Comparison of ENCODE assay signal across 8 cellular contexts in the genomic region with DNA sequence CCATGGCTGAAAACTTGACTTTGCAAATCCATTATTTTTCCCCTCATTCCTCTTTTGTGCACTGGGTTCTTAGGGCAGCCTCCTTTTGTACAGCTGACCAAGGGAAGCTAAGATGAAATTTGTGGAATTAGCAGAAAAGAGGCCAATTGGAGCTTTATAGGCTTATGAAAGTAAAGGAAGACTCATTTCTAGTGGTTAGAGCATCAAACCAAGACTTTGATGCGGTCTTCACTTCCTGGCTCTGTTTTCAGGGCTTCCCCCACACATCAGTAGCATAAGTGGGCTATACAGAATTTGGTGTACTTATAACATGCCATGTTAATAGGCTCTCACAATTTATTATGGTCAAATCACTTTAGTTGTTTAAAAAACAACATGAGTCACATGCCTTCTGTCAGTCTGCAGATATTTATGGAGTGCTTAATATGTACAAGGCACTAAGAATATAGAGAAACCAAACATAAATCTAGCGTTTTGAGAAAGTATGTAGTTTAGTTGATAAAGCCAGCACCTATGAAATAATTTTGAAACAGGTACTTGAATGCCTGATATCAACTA.
DNase-seq lines count a peak whose midpoint lies in the region; ATAC-seq and TF ChIP-seq lines count a peak whose summit lies in the region.
"Had no signal": no experiment of that assay in that cellular context is flagged by ENCODE, and none has a peak within 500 bp of the region (broad histone marks: within the 10 kb centered on the region; RNA-seq: fewer than 3 reads in every experiment).

No MANE protein-coding gene starts in this region.

- peaks cover 12% of the 10 kb centered on the region for H3K36me3 Mint-ChIP-seq in effector memory CD8-positive, alpha-beta T cell (ENCODE audit: insufficient read depth)

- peak; percentile 77 for ATAC-seq in GM18505 (IDR thresholded peaks at IDR 0.05; ENCODE audit: unreplicated experiment)
- peak; percentile 68 for ATAC-seq in GM19467 (IDR thresholded peaks at IDR 0.05; ENCODE audit: unreplicated experiment)
- ATAC-seq in HG03097 (IDR thresholded peaks at IDR 0.05; ENCODE audit: low FRiP score, unreplicated experiment) = peak; percentile 58
- peak; percentile 93 for ATAC-seq in effector memory CD8-positive, alpha-beta T cell (replicated peaks)

- H3K4me1 Mint-ChIP-seq in effector memory CD8-positive, alpha-beta T cell (ENCODE audit: low read depth in 2 of 2) = peaks cover 7 to 12% of the 10 kb centered on the region in 2 donors

- H3K27me3 Mint-ChIP-seq in effector memory CD8-positive, alpha-beta T cell = no peaks in the 10 kb centered on the region

- DNase-seq in effector memory CD8-positive, alpha-beta T cell = peak in 2 of 3 experiments; percentile 33 to 40
- DNase-seq in amygdala (lab: John Stamatoyannopoulos, UW) (no peak), kidney glomerular epithelial cell (lab: John Stamatoyannopoulos, UW) (no peak), NCI-H345 treated with DMSO at 0.1 percent for 48 hours (lab: John Stamatoyannopoulos, UW; ENCODE audit: unreplicated experiment) (no peak)
- DNase-seq: transverse colon had no signal

- no peak for TF ChIP-seq POLR2A in GM18505 (IDR thresholded peaks at IDR 0.05; ENCODE audit: borderline replicate concordance, extremely low read depth, insufficient read depth, insufficient read length)

- no peaks in the 10 kb centered on the region for H3K9me3 Mint-ChIP-seq in effector memory CD8-positive, alpha-beta T cell

- no peak overlapping the region for H3K4me3 Mint-ChIP-seq in effector memory CD8-positive, alpha-beta T cell

- H3K27ac Mint-ChIP-seq in effector memory CD8-positive, alpha-beta T cell = no peak overlapping the region

Comparison
In these comparisons a context has a peak if more than half of its experiments do, and no peak if none do; other contexts are left out.
1. DNase-seq: peak in effector memory CD8-positive, alpha-beta T cell (2 of 3); none in amygdala (0 of 56), kidney glomerular epithelial cell (single experiment) and NCI-H345 treated with DMSO at 0.1 percent for 48 hours (single experiment).
2. Peak in every context shown above with its lines, with median percentiles within 50 percentile points of each other: ATAC-seq.